22 cellular contexts compared by ENCODE assay signal in the genomic region with DNA sequence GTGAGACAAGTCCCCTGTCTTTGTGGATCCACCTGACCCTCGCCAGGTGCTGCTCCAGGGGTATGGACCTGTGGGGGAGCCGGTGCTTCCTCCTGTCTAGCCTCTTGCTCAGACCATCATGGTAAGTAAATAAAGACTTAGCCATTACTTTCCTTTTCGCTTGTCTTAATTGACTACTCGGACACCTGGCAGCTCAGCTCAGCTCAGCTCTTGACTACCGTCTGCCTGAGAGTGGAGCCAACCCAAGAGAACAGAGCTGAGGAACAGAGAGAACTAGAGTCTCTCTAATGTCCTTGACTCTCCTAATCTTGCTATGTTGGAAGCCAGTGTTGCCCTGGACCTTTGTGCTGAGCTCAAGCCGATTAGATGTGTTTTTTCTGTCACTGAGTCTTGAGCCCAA.
"Had no signal": no experiment of that assay in that cellular context is flagged by ENCODE, and none has a peak within 500 bp of the region (broad histone marks: within the 10 kb centered on the region; RNA-seq: fewer than 3 reads in every experiment).

No MANE protein-coding gene starts in this region.

- ATAC-seq: K562 had no signal

- DNase-seq: Kasumi-1, MV-4-11, NCI-H1048, NCI-H1417, NCI-H1436 treated with DMSO at 0.1 percent for 48 hours, NCI-H1694, NCI-H187 treated with DMSO at 0.1 percent for 48 hours, NCI-H2171, NCI-H226, NCI-H446, NCI-H510A, NCI-H524 treated with DMSO at 0.1 percent for 48 hours, NCI-H69, NCI-H774, SHP77, SK-N-SH, SW 1271 had no signal

- H3K27ac Mint-ChIP-seq: IgD-negative memory B cell had no signal

- H3K27ac ChIP-seq: HL-60, KMS-11, RWPE1 had no signal

- H3K4me2 ChIP-seq: KMS-11, SK-N-SH had no signal

- H3K9me3 Mint-ChIP-seq: IgD-negative memory B cell had no signal

- H3K4me3 ChIP-seq: K562 had no signal

- H3K4me3 Mint-ChIP-seq: IgD-negative memory B cell had no signal

- H3K9me3 ChIP-seq: SK-N-SH had no signal

- H3K9me2 ChIP-seq: SK-N-SH had no signal

- H3K9ac ChIP-seq: KMS-11, SK-N-SH had no signal

- H3K27me3 Mint-ChIP-seq: IgD-negative memory B cell had no signal
